In genomic region chr6:114432380-114432779, GRCh38 we compare ENCODE assay signal across 19 cellular contexts.
DNase-seq lines count a peak whose midpoint lies in the region; ATAC-seq and TF ChIP-seq lines count a peak whose summit lies in the region.
"Had no signal": no experiment of that assay in that cellular context is flagged by ENCODE, and none has a peak within 500 bp of the region (broad histone marks: within the 10 kb centered on the region; RNA-seq: fewer than 3 reads in every experiment).

No MANE protein-coding gene starts in this region.

- no peak for TF ChIP-seq CTCF in RWPE1 (conservative IDR thresholded peaks at IDR 0.05; ENCODE audit: low read depth)

- CTCF ChIA-PET in RWPE1 (lab: Yijun Ruan, JAX): no interaction called here

- POLR2A ChIA-PET in RWPE1 (lab: Yijun Ruan, JAX; ENCODE audit: low non-redundant PET): no interaction called here

- ATAC-seq in HG02588 (IDR thresholded peaks at IDR 0.05; ENCODE audit: unreplicated experiment) (no peak), GM21825 (IDR thresholded peaks at IDR 0.05; ENCODE audit: unreplicated experiment) (no peak)
- ATAC-seq: K562; stimulated activated naive CD8-positive, alpha-beta T cell treated with anti-CD3 and anti-CD28 coated beads, Interleukin-15, amount 100 ng/mL, for 72 hours had no signal

- H3K27ac ChIP-seq in RWPE1: no peak overlapping the region
- H3K27ac ChIP-seq: 22Rv1, hepatocyte, spleen had no signal

- DNase-seq in DMS153 (lab: John Stamatoyannopoulos, UW) (peak; percentile 10), DMS153 treated with DMSO at 0.1 percent for 48 hours (lab: John Stamatoyannopoulos, UW; ENCODE audit: unreplicated experiment) (no peak), NAMALWA (ENCODE audit: low spot score) (peak; percentile 8), NCI-H82 treated with DMSO at 0.1 percent for 48 hours (lab: John Stamatoyannopoulos, UW; ENCODE audit: unreplicated experiment) (peak; percentile 18), myocyte (ENCODE audit: low read depth) (peak; percentile 57), RWPE1 (ENCODE audit: low spot score) (no peak)
- DNase-seq: activated CD4-positive, alpha-beta T cell treated with anti-CD3 and anti-CD28 coated beads for 1 hour; activated naive CD4-positive, alpha-beta T cell treated with anti-CD3 and anti-CD28 coated beads, Interleukin-2, amount 10 ng/mL, durations not matched to agents 7 days and 5 days; activated T-cell treated with anti-CD3 and anti-CD28 coated beads, Interleukin-2, amount 50 U/mL, for 48 hours; aorta; central memory CD4-positive, alpha-beta T cell; spleen; stimulated activated CD4-positive, alpha-beta T cell treated with anti-CD3 and anti-CD28 coated beads, Interleukin-4, amount 100 ng/mL, for 4 hours; stimulated activated naive CD8-positive, alpha-beta T cell treated with anti-CD3 and anti-CD28 coated beads, Interleukin-15, amount 100 ng/mL, for 72 hours had no signal

Comparison
In these comparisons a context has a peak if more than half of its experiments do, and no peak if none do; other contexts are left out.
1. DNase-seq: peak in DMS153 (single experiment), NAMALWA (single experiment), NCI-H82 treated with DMSO at 0.1 percent for 48 hours (single experiment) and myocyte (single experiment); none in DMS153 treated with DMSO at 0.1 percent for 48 hours (single experiment) and RWPE1 (single experiment).